ENCODE assay signal across 8 cellular contexts in genomic region chr11:107689317-107690202, GRCh38. TPM values are rescaled to one million over a fixed set of nuclear protein-coding genes. Genes with fewer than 3 reads are reported as not detected.
A peak's percentile ranks its signal among the peaks of the same experiment; 100 is the strongest.
DNase-seq lines count a peak whose midpoint lies in the region; ATAC-seq lines count a peak whose summit lies in the region.

No MANE protein-coding gene starts in this region.

- no peaks in the 10 kb centered on the region for H3K36me3 Mint-ChIP-seq in memory B cell

- no peak overlapping the region for H3K27ac Mint-ChIP-seq in memory B cell

- DNase-seq in SIG-M5 treated with dmso at 0.1 percent for 504 hours (lab: John Stamatoyannopoulos, UW; ENCODE audit: unreplicated experiment) (peak; percentile 41), SIG-M5 (lab: John Stamatoyannopoulos, UW) (no peak), NCI-H526 (lab: John Stamatoyannopoulos, UW) (peak; percentile 65 to 93), dermis microvascular lymphatic vessel endothelial cell (ENCODE audit: low read depth in 2 of 2) (peak; percentile 45 to 63), memory B cell (ENCODE audit: low spot score in 2 of 2) (peak; percentile 32 to 51)
- peak; percentile 50 for DNase-seq in activated CD4-positive, alpha-beta T cell treated with anti-CD3 and anti-CD28 coated beads, Interleukin-2, amount 50 U/mL, for 1 hour
- DNase-seq in stimulated activated CD8-positive, alpha-beta memory T cell treated with anti-CD3 and anti-CD28 coated beads, Interleukin-4, amount 100 ng/mL, for 1 hour (ENCODE audit: low read depth in 2 of 2, low spot score in 1 of 2) = peak; percentile 5 to 9

- no peak overlapping the region for H3K4me3 Mint-ChIP-seq in memory B cell

- ATAC-seq in HG03159 (IDR thresholded peaks at IDR 0.05; ENCODE audit: unreplicated experiment) (peak; percentile 78), memory B cell (ENCODE audit: low read depth) (peak; percentile 67)

- no peaks in the 10 kb centered on the region for H3K9me3 Mint-ChIP-seq in memory B cell

- peaks cover 4% of the 10 kb centered on the region for H3K27me3 Mint-ChIP-seq in memory B cell

- H3K4me1 Mint-ChIP-seq in memory B cell = no peaks in the 10 kb centered on the region

RNA-seq across cellular contexts. Expression of gene SLN, which starts 22.3 kb away (rescaled TPM):
- not detected in 2 replicates for total RNA-seq in dermis microvascular lymphatic vessel endothelial cell
